ENCODE assay signal across 27 cellular contexts in the genomic region with DNA sequence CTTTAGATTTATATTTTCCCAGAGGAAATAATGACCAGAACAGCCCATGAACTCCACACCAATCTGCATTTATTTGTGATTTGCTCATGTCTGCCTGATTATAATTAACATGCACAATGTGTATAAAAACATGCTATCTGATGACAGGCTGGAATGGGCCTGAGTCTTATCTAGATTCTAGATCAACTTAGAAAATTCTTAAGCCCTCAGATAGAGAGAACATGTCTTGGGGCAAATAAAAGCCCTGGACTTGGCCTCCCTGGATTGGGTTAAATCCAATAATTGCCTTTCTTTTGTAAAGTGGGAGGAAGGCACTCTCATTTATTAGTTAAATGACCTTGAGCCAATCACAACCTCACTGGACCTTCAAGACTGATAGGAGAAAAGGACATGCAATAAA.
"Had no signal": no experiment of that assay in that cellular context is flagged by ENCODE, and none has a peak within 500 bp of the region (broad histone marks: within the 10 kb centered on the region; RNA-seq: fewer than 3 reads in every experiment).

No MANE protein-coding gene starts in this region.

- H3K9me3 ChIP-seq: gastrocnemius medialis, ovary, psoas muscle, spleen, thoracic aorta, tibial nerve, upper lobe of left lung had no signal

- H3K9me3 Mint-ChIP-seq: dendritic cell treated with granulocyte-macrophage colony-stimulating factor and Interleukin-4, amounts not matched to agents 40 ng/mL and 50 ng/mL, for 4 days; endodermal cell; memory B cell; stimulated activated memory B cell treated with anti-CD40 and anti-IgM and Interleukin-4, amounts not matched to agents 10 μg/mL and 1 μg/mL and 100 μg/mL, for 72 hours had no signal

- H3K4me3 ChIP-seq: gastrocnemius medialis, lung, ovary, psoas muscle, skin epidermis, spleen, thoracic aorta, tibial nerve, upper lobe of left lung had no signal

- H3K36me3 ChIP-seq: gastrocnemius medialis, ovary, spleen, thoracic aorta, tibial nerve, upper lobe of left lung had no signal

- H3K27me3 ChIP-seq: gastrocnemius medialis, ovary, spleen, tibial nerve, upper lobe of left lung had no signal

- FAIRE-seq: kidney, urothelium cell line had no signal

- ATAC-seq: esophagus mucosa; gastrocnemius medialis; natural killer cell; psoas muscle; right cardiac atrium; stimulated activated memory B cell treated with anti-CD40 and anti-IgM and Interleukin-4, amounts not matched to agents 10 μg/mL and 1 μg/mL and 100 μg/mL, for 72 hours; stimulated activated naive CD8-positive, alpha-beta T cell treated with anti-CD3 and anti-CD28 coated beads, Interleukin-15, Interleukin-2, amounts not matched to agents 100 U/mL and 50 U/mL, for 24 hours had no signal

- H3K36me3 Mint-ChIP-seq: memory B cell; natural killer cell; stimulated activated memory B cell treated with anti-CD40 and anti-IgM and Interleukin-4, amounts not matched to agents 10 μg/mL and 1 μg/mL and 100 μg/mL, for 72 hours had no signal

- H3K4me1 ChIP-seq: gastrocnemius medialis, psoas muscle, spleen, tibial nerve, upper lobe of left lung had no signal

- H3K4me1 Mint-ChIP-seq: memory B cell; natural killer cell; stimulated activated memory B cell treated with anti-CD40 and anti-IgM and Interleukin-4, amounts not matched to agents 10 μg/mL and 1 μg/mL and 100 μg/mL, for 72 hours had no signal

- H3K4me3 Mint-ChIP-seq: dendritic cell treated with granulocyte-macrophage colony-stimulating factor and Interleukin-4, amounts not matched to agents 40 ng/mL and 50 ng/mL, for 4 days; endodermal cell; memory B cell; natural killer cell; stimulated activated memory B cell treated with anti-CD40 and anti-IgM and Interleukin-4, amounts not matched to agents 10 μg/mL and 1 μg/mL and 100 μg/mL, for 72 hours had no signal

- H3K27ac ChIP-seq: epithelial cell of prostate, gastrocnemius medialis, ovary, psoas muscle, spleen, thoracic aorta, tibial nerve, upper lobe of left lung had no signal

- DNase-seq: effector CD8-positive, alpha-beta T cell; endodermal cell; foreskin fibroblast; gastrocnemius medialis; head of caudate nucleus; kidney; natural killer cell; occipital lobe; ovary; posterior cingulate gyrus; psoas muscle; right cardiac atrium; spleen; stimulated activated CD4-positive, alpha-beta T cell treated with anti-CD3 and anti-CD28 coated beads, Interleukin-4, amount 100 ng/mL, for 4 hours; stimulated activated naive CD8-positive, alpha-beta T cell treated with anti-CD3 and anti-CD28 coated beads, Interleukin-15, Interleukin-2, amounts not matched to agents 100 U/mL and 50 U/mL, for 24 hours; substantia nigra; upper lobe of left lung had no signal

- H3K27ac Mint-ChIP-seq: dendritic cell treated with granulocyte-macrophage colony-stimulating factor and Interleukin-4, amounts not matched to agents 40 ng/mL and 50 ng/mL, for 4 days; endodermal cell; memory B cell; natural killer cell; stimulated activated memory B cell treated with anti-CD40 and anti-IgM and Interleukin-4, amounts not matched to agents 10 μg/mL and 1 μg/mL and 100 μg/mL, for 72 hours had no signal
